8 cellular contexts compared by ENCODE assay signal in genomic region chr3:32685604-32686185, GRCh38. TPM values are rescaled to one million over a fixed set of nuclear protein-coding genes. Genes with fewer than 3 reads are reported as not detected.
DNase-seq lines count a peak whose midpoint lies in the region; ATAC-seq and TF ChIP-seq lines count a peak whose summit lies in the region.

No MANE protein-coding gene starts in this region.

- no peaks in the 10 kb centered on the region for H3K27me3 ChIP-seq in CD4-positive, alpha-beta T cell (ENCODE audit: control insufficient read depth, insufficient read depth, low read length)
- H3K27me3 ChIP-seq in Panc1 (ENCODE audit: control insufficient read depth, insufficient read depth, low read length) (no peaks in the 10 kb centered on the region), neural progenitor cell (no peaks in the 10 kb centered on the region)

- no peaks in the 10 kb centered on the region for H3K9me3 ChIP-seq in CD4-positive, alpha-beta T cell (ENCODE audit: control insufficient read depth, low read length)
- H3K9me3 ChIP-seq in Panc1 (ENCODE audit: control insufficient read depth, insufficient read depth, low read depth, low read length), result no peaks in the 10 kb centered on the region
- no peaks in the 10 kb centered on the region for H3K9me3 ChIP-seq in neural progenitor cell (ENCODE audit: low read depth)

- H3K36me3 ChIP-seq in Panc1 (ENCODE audit: control insufficient read depth, insufficient read depth, low read length), result no peaks in the 10 kb centered on the region
- H3K36me3 ChIP-seq in neural progenitor cell, result no peaks in the 10 kb centered on the region

- CTCF ChIA-PET in CD4-positive, alpha-beta T cell (lab: Charles Lee), result interaction anchor here (0.6 to 2.0 kb wide), 4 partner anchors 20 to 156 kb away, joined by 3 to 4 read pairs (median 3); no protein-coding TSS in a partner anchor
- CTCF ChIA-PET in Panc1 (lab: Charles Lee), result no interaction called here

- peak overlapping the region; percentile 82 for H3K27ac ChIP-seq in CD4-positive, alpha-beta T cell (ENCODE audit: low read depth, low read length)
- H3K27ac ChIP-seq in Panc1 (ENCODE audit: low read length), result peak overlapping the region; percentile 80
- peak overlapping the region; percentile 72 for H3K27ac ChIP-seq in neural progenitor cell

- H3K36me3 Mint-ChIP-seq in CD4-positive, alpha-beta T cell (ENCODE audit: low read depth), result peaks cover 32% of the 10 kb centered on the region
- no peaks in the 10 kb centered on the region for H3K36me3 Mint-ChIP-seq in endothelial cell (ENCODE audit: low read depth, unreplicated experiment)
- peaks cover 17% of the 10 kb centered on the region for H3K36me3 Mint-ChIP-seq in neural progenitor cell

- H3K9me3 Mint-ChIP-seq in CD4-positive, alpha-beta T cell, result no peaks in the 10 kb centered on the region
- H3K9me3 Mint-ChIP-seq in endothelial cell (ENCODE audit: unreplicated experiment) (no peaks in the 10 kb centered on the region), neural progenitor cell (no peaks in the 10 kb centered on the region)

- peak overlapping the region; percentile 71 to 93 for H3K4me3 ChIP-seq in Panc1 (ENCODE audit: low read depth in 2 of 2, low read length in 2 of 2)
- H3K4me3 ChIP-seq in neural progenitor cell, result peak overlapping the region; percentile 78

- peak overlapping the region; percentile 87 for H3K4me3 Mint-ChIP-seq in CD4-positive, alpha-beta T cell
- H3K4me3 Mint-ChIP-seq in endothelial cell (ENCODE audit: unreplicated experiment) (peak overlapping the region; percentile 97), neural progenitor cell (peak overlapping the region; percentile 97)

- no peak for TF ChIP-seq CTCF in CD4-positive, alpha-beta T cell (IDR thresholded peaks at IDR 0.05)
- TF ChIP-seq CTCF in Panc1 (IDR thresholded peaks at IDR 0.05), result no peak
- TF ChIP-seq CTCF in endothelial cell (IDR thresholded peaks at IDR 0.05; ENCODE audit: unreplicated experiment), result no peak
- peak; percentile 16 for TF ChIP-seq CTCF in neural progenitor cell (IDR thresholded peaks at IDR 0.05)

- POLR2A ChIA-PET in CD4-positive, alpha-beta T cell (lab: Charles Lee), result interaction anchor here (0.6 to 2.2 kb wide), 9 partner anchors 10 to 755 kb away, joined by 3 to 9 read pairs (median 4); partner anchors contain the start of gene UBP1
- POLR2A ChIA-PET in Panc1 (lab: Charles Lee), result interaction anchor here (0.6 kb wide), 1 partner anchor 10 kb away, joined by 3 read pairs; no protein-coding TSS in a partner anchor

- H4K20me1 ChIP-seq in neural progenitor cell (ENCODE audit: low read depth), result peaks cover 3% of the 10 kb centered on the region

- no peak for DNase-seq in CD4-positive, alpha-beta T cell
- no peak for DNase-seq in Panc1 (ENCODE audit: low read depth, low spot score)
- DNase-seq in endothelial cell (ENCODE audit: low spot score), result no peak
- no peak for DNase-seq in neural progenitor cell (ENCODE audit: low spot score)
- DNase-seq in RKO (ENCODE audit: low spot score), result no peak
- DNase-seq in NCI-H1048 (lab: John Stamatoyannopoulos, UW), result no peak

- H3K27ac Mint-ChIP-seq in CD4-positive, alpha-beta T cell, result peak overlapping the region; percentile 97
- H3K27ac Mint-ChIP-seq in endothelial cell (ENCODE audit: unreplicated experiment) (peak overlapping the region; percentile 97), neural progenitor cell (peak overlapping the region; percentile 76)

- intact Hi-C loops in CD4-positive, alpha-beta T cell (cut with DNase I, micrococcal nuclease), result loop anchor here in 1 of 2 experiments (2.0 to 10.0 kb wide), 4 partner anchors 115 to 1151 kb away; partner anchors contain the start of genes DYNC1LI1, GLB1, STT3B and TMPPE
- intact Hi-C loops in Panc1 (cut with micrococcal nuclease; ENCODE audit: unreplicated experiment), result no loop called here

- peak overlapping the region; percentile 12 for H3K9ac ChIP-seq in neural progenitor cell

- peak overlapping the region; percentile 88 for H3K4me2 ChIP-seq in neural progenitor cell

- H3K27me3 Mint-ChIP-seq in CD4-positive, alpha-beta T cell, result no peaks in the 10 kb centered on the region
- H3K27me3 Mint-ChIP-seq in endothelial cell (ENCODE audit: unreplicated experiment) (no peaks in the 10 kb centered on the region), neural progenitor cell (ENCODE audit: insufficient read depth, low read depth) (peaks cover 3% of the 10 kb centered on the region)

- peaks cover 7% of the 10 kb centered on the region for H3K4me1 ChIP-seq in Panc1 (ENCODE audit: control insufficient read depth, insufficient read depth, low read length)
- peaks cover 10% of the 10 kb centered on the region for H3K4me1 ChIP-seq in neural progenitor cell

- H3F3A ChIP-seq in neural progenitor cell (ENCODE audit: low read depth), result peaks cover 13% of the 10 kb centered on the region

- ATAC-seq in CD4-positive, alpha-beta T cell (ENCODE audit: poor library complexity), result no peak
- ATAC-seq in GM21576 (IDR thresholded peaks at IDR 0.05; ENCODE audit: unreplicated experiment) (peak; percentile 1), Panc1 (no peak), HG02798 (IDR thresholded peaks at IDR 0.05; ENCODE audit: poor library complexity, unreplicated experiment) (no peak)

- BruUV-seq in Panc1 (replicated peaks; lab: Mats Ljungman, UMichigan), result TSS peak; percentile 81

- H2AFZ ChIP-seq in neural progenitor cell (replicated peaks), result peak overlapping the region; percentile 52

- in situ Hi-C loops in Panc1 (cut with HindIII; ENCODE audit: low pct_unique_long_range_greater_than_20kb, low sequenced_read_pairs), result no loop called here

- peaks cover 44% of the 10 kb centered on the region for H3K4me1 Mint-ChIP-seq in CD4-positive, alpha-beta T cell (ENCODE audit: low read depth)
- H3K4me1 Mint-ChIP-seq in endothelial cell (ENCODE audit: unreplicated experiment), result peaks cover 24% of the 10 kb centered on the region
- H3K4me1 Mint-ChIP-seq in neural progenitor cell, result peaks cover 26% of the 10 kb centered on the region

- peaks cover 54% of the 10 kb centered on the region for H3K79me2 ChIP-seq in neural progenitor cell (ENCODE audit: low read depth)

RNA-seq across cellular contexts. Expression of gene CNOT10, which starts 0.7 kb away (rescaled TPM):
- 10 to 100 TPM; 31.3 to 42.0 TPM for total RNA-seq in CD4-positive, alpha-beta T cell
- total RNA-seq in Panc1 (2021; ENCODE audit: unreplicated experiment), result 26.1 TPM
- 13.4 TPM for polyA plus RNA-seq in Panc1 (2012; ENCODE audit: insufficient read length)
- 42.1 TPM for total RNA-seq in endothelial cell (ENCODE audit: unreplicated experiment)
- 46.2 and 82.9 TPM in 2 replicates for total RNA-seq in neural progenitor cell (ENCODE audit: low replicate concordance)
